ENCODE assay signal across 8 cellular contexts in the genomic region with DNA sequence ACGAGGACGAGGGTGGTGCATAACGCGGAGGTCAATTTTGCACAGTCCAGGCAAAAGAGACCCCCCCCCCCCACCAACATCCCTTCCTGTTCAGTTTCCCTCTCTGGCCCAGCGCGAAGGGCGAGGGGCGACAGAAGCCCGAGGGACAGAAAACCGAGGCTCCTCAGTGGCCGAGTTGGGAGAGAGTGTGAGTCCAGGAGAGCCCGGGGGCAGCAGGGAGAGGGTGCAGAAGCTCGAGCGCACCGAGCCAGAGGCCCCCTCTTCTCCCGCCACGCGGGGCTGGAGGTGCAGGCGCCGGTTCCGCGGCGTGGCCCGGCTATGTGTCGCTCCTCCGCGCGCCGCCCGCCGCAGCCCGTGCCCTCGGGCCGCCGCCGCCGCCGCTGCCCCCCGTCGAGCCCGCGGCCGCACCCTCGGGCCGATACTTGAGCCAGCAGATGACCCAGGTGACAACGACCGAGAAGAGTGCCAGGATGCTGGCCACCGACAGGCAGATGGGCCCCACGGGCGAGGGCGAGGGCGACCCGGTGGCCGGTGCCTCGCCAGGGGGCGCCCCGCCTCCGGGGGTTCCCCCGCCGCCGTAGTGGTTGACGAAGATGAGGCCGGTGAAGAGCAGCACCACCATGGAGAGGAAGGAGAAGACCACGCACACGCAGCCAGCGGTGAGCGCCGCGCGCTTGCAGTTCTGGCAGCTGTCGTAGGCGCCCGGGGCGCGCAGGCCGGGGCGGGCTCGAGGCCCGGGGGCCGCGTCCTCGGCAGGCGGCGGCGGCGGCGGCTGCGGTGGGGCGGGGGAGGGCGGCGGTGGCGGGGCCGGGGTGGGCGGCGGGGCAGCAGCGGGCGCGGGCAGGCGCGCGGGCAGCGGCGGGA. TPM values are rescaled to one million over a fixed set of nuclear protein-coding genes. Genes with fewer than 3 reads are reported as not detected.
DNase-seq lines count a peak whose midpoint lies in the region; ATAC-seq and TF ChIP-seq lines count a peak whose summit lies in the region.

No MANE protein-coding gene starts in this region.

- H3K4me1 ChIP-seq in HCT116 (ENCODE audit: control insufficient read depth in 1 of 2, insufficient read depth in 2 of 2, low read length in 2 of 2) = peaks cover 0 to 8% of the 10 kb centered on the region in 2 experiments; a peak in 2 of 4 replicates

- no peak overlapping the region for H3K27ac ChIP-seq in HCT116 (ENCODE audit: low read depth, low read length)

- CTCF ChIA-PET in HCT116 (lab: Charles Lee) = interaction anchor here (0.8 to 1.9 kb wide), 13 partner anchors 8 to 372 kb away, joined by 3 to 55 read pairs (median 6); no protein-coding TSS in a partner anchor

- H2AFZ ChIP-seq in HCT116 (ENCODE audit: low read depth, low read length, poor library complexity, severe bottlenecking) = peak overlapping the region; percentile 94

- RAD21 ChIA-PET in HCT116 (lab: Charles Lee; ENCODE audit: low non-redundant PET in 1 of 2, low total read pairs in 2 of 2, uncharacterized antibody in 2 of 2, unreplicated experiment in 2 of 2) = interaction anchor here (1.1 to 1.3 kb wide), 2 partner anchors 242 kb away, joined by 7 to 13 read pairs; no protein-coding TSS in a partner anchor

- ATAC-seq in HCT116 (peak; percentile 3; the same call in 1 of the 2 replicates), omental fat pad (ENCODE audit: low FRiP score) (peak; percentile 48)

- H3K27me3 ChIP-seq in HCT116 (ENCODE audit: insufficient read depth, low read length) = peaks cover 23% of the 10 kb centered on the region

- TF ChIP-seq POLR2A in HCT116 (IDR thresholded peaks at IDR 0.05; ENCODE audit: borderline replicate concordance, extremely low read depth, insufficient read depth, insufficient read length) = no peak

- TF ChIP-seq RAD21 in HCT116 (IDR thresholded peaks at IDR 0.05; ENCODE audit: low read depth) = no peak

- H3K9me2 ChIP-seq in HCT116 (ENCODE audit: insufficient read depth) = no peaks in the 10 kb centered on the region

- intact Hi-C loops in HCT116 (cut with micrococcal nuclease) = loop anchor here (1.0 to 5.0 kb wide), 3 partner anchors 243 to 583 kb away; no protein-coding TSS in a partner anchor

- DNase-seq in activated CD8-positive, alpha-beta memory T cell treated with anti-CD3 and anti-CD28 coated beads for 24 hours = peak; percentile 59
- no peak for DNase-seq in activated CD8-positive, alpha-beta memory T cell treated with anti-CD3 and anti-CD28 coated beads, Interleukin-2, amount 50 U/mL, for 4 hours
- DNase-seq in HCT116 (ENCODE audit: low read depth, low spot score) (no peak), LoVo (ENCODE audit: low spot score) (peak; percentile 73), T1000 (lab: John Stamatoyannopoulos, UW) (peak; percentile 23), fibroblast of villous mesenchyme (ENCODE audit: low read depth) (peak; percentile 13), omental fat pad (ENCODE audit: low spot score) (no peak), GF-D8 (lab: John Stamatoyannopoulos, UW) (no peak)

- no peak overlapping the region for H3K9ac ChIP-seq in HCT116 (ENCODE audit: low read length)

- no peaks in the 10 kb centered on the region for H4K20me1 ChIP-seq in HCT116 (ENCODE audit: insufficient read depth)

- no peaks in the 10 kb centered on the region for H3K36me3 ChIP-seq in HCT116 (ENCODE audit: control insufficient read depth in 1 of 2, insufficient read depth in 2 of 2, low read length in 2 of 2)

- no peaks in the 10 kb centered on the region for H3K79me2 ChIP-seq in HCT116 (ENCODE audit: insufficient read depth, low read length)

- H3K9me3 ChIP-seq in HCT116 (ENCODE audit: control insufficient read depth in 1 of 2, insufficient read depth in 1 of 2, low read depth in 1 of 2, low read length in 2 of 2) = no peaks in the 10 kb centered on the region

- H3K4me2 ChIP-seq in HCT116 (ENCODE audit: low read length) = peak overlapping the region; percentile 96

- H3K4me3 ChIP-seq in HCT116 (replicated peaks in 1 of 2; ENCODE audit: low read depth in 1 of 2, low read length in 2 of 2) (peak overlapping the region; percentile 36 to 58), fibroblast of villous mesenchyme (ENCODE audit: low read depth, low read length) (peak overlapping the region; percentile 53)

- BruUV-seq in HCT116 (replicated peaks; lab: Mats Ljungman, UMichigan) = no TSS peak

- TF ChIP-seq CTCF in HCT116 (IDR thresholded peaks at IDR 0.05 in 2 of 3, conservative IDR thresholded peaks at IDR 0.05 in 1 of 3; ENCODE audit: borderline replicate concordance in 1 of 3, insufficient read depth in 1 of 3, low read depth in 2 of 3, low read length in 2 of 3) (0 out of 6 replicates have a peak, but pooled peaks of 1 of the 3 experiments have one; percentile 1), fibroblast of villous mesenchyme (IDR thresholded peaks at IDR 0.05; ENCODE audit: insufficient read depth, low read depth, low read length) (peak; percentile 20), omental fat pad (IDR thresholded peaks at IDR 0.05) (no peak)

- POLR2A ChIA-PET in HCT116 (lab: Charles Lee) = interaction anchor here (1.0 kb wide), 1 partner anchor 243 kb away, joined by 4 read pairs; no protein-coding TSS in a partner anchor

TF ChIP-seq in HCT116, 20 proteins besides CTCF, POLR2A, EP300 and RAD21:
- TF ChIP-seq POLR2AphosphoS5 (IDR thresholded peaks at IDR 0.05; ENCODE audit: low read depth, low read length) (no peak), TCF7L2 (IDR thresholded peaks at IDR 0.05; ENCODE audit: borderline replicate concordance, extremely low read depth, insufficient read depth, insufficient read length) (no peak), EZH2phosphoT487 (IDR thresholded peaks at IDR 0.05; ENCODE audit: borderline replicate concordance) (no peak), FOSL1 (IDR thresholded peaks at IDR 0.05; ENCODE audit: low read depth) (no peak), ZFX (IDR thresholded peaks at IDR 0.05) (no peak), EGR1 (IDR thresholded peaks at IDR 0.05; ENCODE audit: low read depth) (no peak), ZNF274 (IDR thresholded peaks at IDR 0.05; ENCODE audit: low read depth, low read length) (no peak), SP1 (IDR thresholded peaks at IDR 0.05; ENCODE audit: low read depth) (no peak), JUND (IDR thresholded peaks at IDR 0.05) (no peak), SRF (IDR thresholded peaks at IDR 0.05; ENCODE audit: low read depth) (no peak), EZH2 (IDR thresholded peaks at IDR 0.05) (no peak), SIN3A (IDR thresholded peaks at IDR 0.05; ENCODE audit: low read depth) (no peak), CEBPB (IDR thresholded peaks at IDR 0.05; ENCODE audit: low read depth) (no peak), CBX3 (IDR thresholded peaks at IDR 0.05; ENCODE audit: low read depth) (no peak)
- TF ChIP-seq, protein P1, sequence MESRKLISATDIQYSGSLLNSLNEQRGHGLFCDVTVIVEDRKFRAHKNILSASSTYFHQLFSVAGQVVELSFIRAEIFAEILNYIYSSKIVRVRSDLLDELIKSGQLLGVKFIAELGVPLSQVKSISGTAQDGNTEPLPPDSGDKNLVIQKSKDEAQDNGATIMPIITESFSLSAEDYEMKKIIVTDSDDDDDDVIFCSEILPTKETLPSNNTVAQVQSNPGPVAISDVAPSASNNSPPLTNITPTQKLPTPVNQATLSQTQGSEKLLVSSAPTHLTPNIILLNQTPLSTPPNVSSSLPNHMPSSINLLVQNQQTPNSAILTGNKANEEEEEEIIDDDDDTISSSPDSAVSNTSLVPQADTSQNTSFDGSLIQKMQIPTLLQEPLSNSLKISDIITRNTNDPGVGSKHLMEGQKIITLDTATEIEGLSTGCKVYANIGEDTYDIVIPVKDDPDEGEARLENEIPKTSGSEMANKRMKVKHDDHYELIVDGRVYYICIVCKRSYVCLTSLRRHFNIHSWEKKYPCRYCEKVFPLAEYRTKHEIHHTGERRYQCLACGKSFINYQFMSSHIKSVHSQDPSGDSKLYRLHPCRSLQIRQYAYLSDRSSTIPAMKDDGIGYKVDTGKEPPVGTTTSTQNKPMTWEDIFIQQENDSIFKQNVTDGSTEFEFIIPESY (IDR thresholded peaks at IDR 0.05; ENCODE audit: extremely low read depth, insufficient replicate concordance, low read length) = no peak
- TF ChIP-seq, protein P2, sequence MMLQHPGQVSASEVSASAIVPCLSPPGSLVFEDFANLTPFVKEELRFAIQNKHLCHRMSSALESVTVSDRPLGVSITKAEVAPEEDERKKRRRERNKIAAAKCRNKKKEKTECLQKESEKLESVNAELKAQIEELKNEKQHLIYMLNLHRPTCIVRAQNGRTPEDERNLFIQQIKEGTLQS (IDR thresholded peaks at IDR 0.05) = no peak
- TF ChIP-seq, protein P3, sequence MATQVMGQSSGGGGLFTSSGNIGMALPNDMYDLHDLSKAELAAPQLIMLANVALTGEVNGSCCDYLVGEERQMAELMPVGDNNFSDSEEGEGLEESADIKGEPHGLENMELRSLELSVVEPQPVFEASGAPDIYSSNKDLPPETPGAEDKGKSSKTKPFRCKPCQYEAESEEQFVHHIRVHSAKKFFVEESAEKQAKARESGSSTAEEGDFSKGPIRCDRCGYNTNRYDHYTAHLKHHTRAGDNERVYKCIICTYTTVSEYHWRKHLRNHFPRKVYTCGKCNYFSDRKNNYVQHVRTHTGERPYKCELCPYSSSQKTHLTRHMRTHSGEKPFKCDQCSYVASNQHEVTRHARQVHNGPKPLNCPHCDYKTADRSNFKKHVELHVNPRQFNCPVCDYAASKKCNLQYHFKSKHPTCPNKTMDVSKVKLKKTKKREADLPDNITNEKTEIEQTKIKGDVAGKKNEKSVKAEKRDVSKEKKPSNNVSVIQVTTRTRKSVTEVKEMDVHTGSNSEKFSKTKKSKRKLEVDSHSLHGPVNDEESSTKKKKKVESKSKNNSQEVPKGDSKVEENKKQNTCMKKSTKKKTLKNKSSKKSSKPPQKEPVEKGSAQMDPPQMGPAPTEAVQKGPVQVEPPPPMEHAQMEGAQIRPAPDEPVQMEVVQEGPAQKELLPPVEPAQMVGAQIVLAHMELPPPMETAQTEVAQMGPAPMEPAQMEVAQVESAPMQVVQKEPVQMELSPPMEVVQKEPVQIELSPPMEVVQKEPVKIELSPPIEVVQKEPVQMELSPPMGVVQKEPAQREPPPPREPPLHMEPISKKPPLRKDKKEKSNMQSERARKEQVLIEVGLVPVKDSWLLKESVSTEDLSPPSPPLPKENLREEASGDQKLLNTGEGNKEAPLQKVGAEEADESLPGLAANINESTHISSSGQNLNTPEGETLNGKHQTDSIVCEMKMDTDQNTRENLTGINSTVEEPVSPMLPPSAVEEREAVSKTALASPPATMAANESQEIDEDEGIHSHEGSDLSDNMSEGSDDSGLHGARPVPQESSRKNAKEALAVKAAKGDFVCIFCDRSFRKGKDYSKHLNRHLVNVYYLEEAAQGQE (IDR thresholded peaks at IDR 0.05; ENCODE audit: low read depth) = no peak
- TF ChIP-seq, protein P4, sequence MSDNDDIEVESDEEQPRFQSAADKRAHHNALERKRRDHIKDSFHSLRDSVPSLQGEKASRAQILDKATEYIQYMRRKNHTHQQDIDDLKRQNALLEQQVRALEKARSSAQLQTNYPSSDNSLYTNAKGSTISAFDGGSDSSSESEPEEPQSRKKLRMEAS (IDR thresholded peaks at IDR 0.05) = no peak

RNA-seq across cellular contexts. Expression of a gene that starts 20.1 kb away (rescaled TPM):
- total RNA-seq in HCT116 (2021; ENCODE audit: unreplicated experiment) = not detected
- polyA plus RNA-seq in HCT116 (2012) = not detected in 2 replicates
- total RNA-seq in fibroblast of villous mesenchyme = not detected in 2 replicates
- not detected for total RNA-seq in omental fat pad

Comparison
In these comparisons a context has a peak if more than half of its experiments do, and no peak if none do; other contexts are left out.
1. DNase-seq: peak in activated CD8-positive, alpha-beta memory T cell treated with anti-CD3 and anti-CD28 coated beads for 24 hours (single experiment), LoVo (single experiment), T1000 (single experiment) and fibroblast of villous mesenchyme (single experiment); none in activated CD8-positive, alpha-beta memory T cell treated with anti-CD3 and anti-CD28 coated beads, Interleukin-2, amount 50 U/mL, for 4 hours (single experiment), HCT116 (single experiment), omental fat pad (single experiment) and GF-D8 (single experiment).